14 cellular contexts compared by ENCODE assay signal in genomic region chr20:46739441-46740213, GRCh38. TPM values are rescaled to one million over a fixed set of nuclear protein-coding genes. Genes with fewer than 3 reads are reported as not detected.
A peak's percentile ranks its signal among the peaks of the same experiment; 100 is the strongest.
DNase-seq lines count a peak whose midpoint lies in the region; ATAC-seq and TF ChIP-seq lines count a peak whose summit lies in the region.
"Had no signal": no experiment of that assay in that cellular context is flagged by ENCODE, and none has a peak within 500 bp of the region (broad histone marks: within the 10 kb centered on the region; RNA-seq: fewer than 3 reads in every experiment).

No MANE protein-coding gene starts in this region.

- no peaks in the 10 kb centered on the region for H3K79me2 ChIP-seq in OCI-LY7 (ENCODE audit: insufficient read depth, low read depth, low read length)

- H3K4me3 ChIP-seq in OCI-LY7 (ENCODE audit: low read depth, low read length, poor library complexity, severe bottlenecking) (no peak overlapping the region), thyroid gland (replicated peaks in 1 of 3) (no peak overlapping the region), endodermal cell (ENCODE audit: low read length) (no peak overlapping the region)
- H3K4me3 ChIP-seq: cardiac muscle cell, ovary had no signal

- BruUV-seq in OCI-LY7 (replicated peaks; lab: Mats Ljungman, UMichigan), result no TSS peak

- CTCF ChIA-PET in OCI-LY7 (lab: Charles Lee; ENCODE audit: unreplicated experiment), result no interaction called here

- no peak for TF ChIP-seq POLR2A in thyroid gland (IDR thresholded peaks at IDR 0.05)

- H3K27me3 Mint-ChIP-seq in activated naive CD8-positive, alpha-beta T cell treated with anti-CD3 and anti-CD28 coated beads, Interleukin-2, amount 50 U/mL, for 24 hours, result peaks cover 36% of the 10 kb centered on the region
- peaks cover 43% of the 10 kb centered on the region for H3K27me3 Mint-ChIP-seq in activated naive CD8-positive, alpha-beta T cell treated with anti-CD3 and anti-CD28 coated beads for 36 hours
- peaks cover 10% of the 10 kb centered on the region for H3K27me3 Mint-ChIP-seq in endodermal cell (ENCODE audit: insufficient read depth)

- TF ChIP-seq CTCF in OCI-LY7 (conservative IDR thresholded peaks at IDR 0.05; ENCODE audit: low read length), result no peak
- TF ChIP-seq CTCF in foreskin keratinocyte (conservative IDR thresholded peaks at IDR 0.05), result no peak
- no peak for TF ChIP-seq CTCF in thyroid gland (IDR thresholded peaks at IDR 0.05)
- TF ChIP-seq CTCF in endodermal cell (conservative IDR thresholded peaks at IDR 0.05), result no peak

- H3K9me3 ChIP-seq in OCI-LY7 (ENCODE audit: low read length), result 0 out of 2 replicates have a peak, but pooled peaks cover 9% of the 10 kb centered on the region
- no peaks in the 10 kb centered on the region for H3K9me3 ChIP-seq in thyroid gland
- H3K9me3 ChIP-seq in endodermal cell (ENCODE audit: control insufficient read depth, low read length), result no peaks in the 10 kb centered on the region
- H3K9me3 ChIP-seq: ovary had no signal

- no peaks in the 10 kb centered on the region for H4K20me1 ChIP-seq in OCI-LY7 (ENCODE audit: insufficient read depth, low read length)

- H3K9me3 Mint-ChIP-seq in activated naive CD8-positive, alpha-beta T cell treated with anti-CD3 and anti-CD28 coated beads, Interleukin-2, amount 50 U/mL, for 24 hours, result no peaks in the 10 kb centered on the region
- H3K9me3 Mint-ChIP-seq in activated naive CD8-positive, alpha-beta T cell treated with anti-CD3 and anti-CD28 coated beads for 36 hours, result no peaks in the 10 kb centered on the region
- no peaks in the 10 kb centered on the region for H3K9me3 Mint-ChIP-seq in endodermal cell
- H3K9me3 Mint-ChIP-seq in stimulated activated effector memory CD8-positive, alpha-beta T cell treated with anti-CD3 and anti-CD28 coated beads, Interleukin-12 subunit alpha, Interleukin-12 subunit beta, amount 100 ng/mL, for 72 hours, result no peaks in the 10 kb centered on the region

- H3K36me3 Mint-ChIP-seq in activated naive CD8-positive, alpha-beta T cell treated with anti-CD3 and anti-CD28 coated beads, Interleukin-2, amount 50 U/mL, for 24 hours (ENCODE audit: low read depth), result no peaks in the 10 kb centered on the region
- no peaks in the 10 kb centered on the region for H3K36me3 Mint-ChIP-seq in activated naive CD8-positive, alpha-beta T cell treated with anti-CD3 and anti-CD28 coated beads for 36 hours
- H3K36me3 Mint-ChIP-seq in endodermal cell (ENCODE audit: low read depth), result no peaks in the 10 kb centered on the region
- H3K36me3 Mint-ChIP-seq in stimulated activated effector memory CD8-positive, alpha-beta T cell treated with anti-CD3 and anti-CD28 coated beads, Interleukin-12 subunit alpha, Interleukin-12 subunit beta, amount 100 ng/mL, for 72 hours, result no peaks in the 10 kb centered on the region

- peaks cover 5% of the 10 kb centered on the region for H3K27me3 ChIP-seq in foreskin keratinocyte
- no peaks in the 10 kb centered on the region for H3K27me3 ChIP-seq in thyroid gland
- H3K27me3 ChIP-seq in endodermal cell (ENCODE audit: control insufficient read depth, insufficient read depth, low read length, poor library complexity, severe bottlenecking), result no peaks in the 10 kb centered on the region
- H3K27me3 ChIP-seq: cardiac muscle cell, ovary had no signal

- no peak overlapping the region for H3K4me3 Mint-ChIP-seq in activated naive CD8-positive, alpha-beta T cell treated with anti-CD3 and anti-CD28 coated beads, Interleukin-2, amount 50 U/mL, for 24 hours
- H3K4me3 Mint-ChIP-seq in activated naive CD8-positive, alpha-beta T cell treated with anti-CD3 and anti-CD28 coated beads for 36 hours, result no peak overlapping the region
- no peak overlapping the region for H3K4me3 Mint-ChIP-seq in endodermal cell
- H3K4me3 Mint-ChIP-seq in stimulated activated effector memory CD8-positive, alpha-beta T cell treated with anti-CD3 and anti-CD28 coated beads, Interleukin-12 subunit alpha, Interleukin-12 subunit beta, amount 100 ng/mL, for 72 hours, result no peak overlapping the region

- peak overlapping the region; percentile 32 for H3K27ac Mint-ChIP-seq in activated naive CD8-positive, alpha-beta T cell treated with anti-CD3 and anti-CD28 coated beads, Interleukin-2, amount 50 U/mL, for 24 hours
- H3K27ac Mint-ChIP-seq in activated naive CD8-positive, alpha-beta T cell treated with anti-CD3 and anti-CD28 coated beads for 36 hours, result no peak overlapping the region
- no peak overlapping the region for H3K27ac Mint-ChIP-seq in endodermal cell
- H3K27ac Mint-ChIP-seq in stimulated activated effector memory CD8-positive, alpha-beta T cell treated with anti-CD3 and anti-CD28 coated beads, Interleukin-12 subunit alpha, Interleukin-12 subunit beta, amount 100 ng/mL, for 72 hours, result no peak overlapping the region

- H3K4me2 ChIP-seq in OCI-LY7 (ENCODE audit: low read length), result no peak overlapping the region

- intact Hi-C loops in OCI-LY7 (cut with micrococcal nuclease; ENCODE audit: unreplicated experiment) (no loop called here), thyroid gland (cut with DNase I) (no loop called here)

- H3K4me1 Mint-ChIP-seq in activated naive CD8-positive, alpha-beta T cell treated with anti-CD3 and anti-CD28 coated beads, Interleukin-2, amount 50 U/mL, for 24 hours, result no peaks in the 10 kb centered on the region
- peaks cover 2% of the 10 kb centered on the region for H3K4me1 Mint-ChIP-seq in activated naive CD8-positive, alpha-beta T cell treated with anti-CD3 and anti-CD28 coated beads for 36 hours
- H3K4me1 Mint-ChIP-seq in endodermal cell, result peaks cover 11% of the 10 kb centered on the region
- no peaks in the 10 kb centered on the region for H3K4me1 Mint-ChIP-seq in stimulated activated effector memory CD8-positive, alpha-beta T cell treated with anti-CD3 and anti-CD28 coated beads, Interleukin-12 subunit alpha, Interleukin-12 subunit beta, amount 100 ng/mL, for 72 hours

- WGBS in thyroid gland, 2 donors, result 56 to 60% methylated on average over 4 of the region's 4 CpGs
- 90 to 91% methylated on average over 4 of the region's 4 CpGs for WGBS in endodermal cell (ENCODE audit: insufficient coverage in 1 of 2, insufficient read length in 1 of 2), 2 experiments

- POLR2A ChIA-PET in OCI-LY7 (lab: Charles Lee), result no interaction called here

- DNase-seq in activated naive CD8-positive, alpha-beta T cell treated with anti-CD3 and anti-CD28 coated beads, Interleukin-2, amount 50 U/mL, for 24 hours, result no peak
- DNase-seq in activated naive CD8-positive, alpha-beta T cell treated with anti-CD3 and anti-CD28 coated beads for 36 hours, result no peak
- DNase-seq in OCI-LY7 (ENCODE audit: low spot score) (no peak), foreskin keratinocyte (peak; percentile 31 to 67), thyroid gland (peak; percentile 26 to 35), endodermal cell (no peak), NK-92 (lab: John Stamatoyannopoulos, UW; ENCODE audit: unreplicated experiment) (no peak)
- DNase-seq in stimulated activated effector memory CD8-positive, alpha-beta T cell treated with anti-CD3 and anti-CD28 coated beads, Interleukin-12 subunit alpha, Interleukin-12 subunit beta, amount 100 ng/mL, for 72 hours (ENCODE audit: low spot score in 2 of 2), result no peak
- DNase-seq: activated CD4-positive, CD25-positive, alpha-beta regulatory T cell; activated naive CD4-positive, alpha-beta T cell treated with Interleukin-2 at 50 U/mL for 16 hours; effector memory CD4-positive, alpha-beta T cell; NCI-H2171 treated with DMSO at 0.1 percent for 48 hours; ovary had no signal

- H3K4me1 ChIP-seq in OCI-LY7 (ENCODE audit: insufficient read depth, low read length, poor library complexity, severe bottlenecking) (no peaks in the 10 kb centered on the region), foreskin keratinocyte (no peaks in the 10 kb centered on the region), thyroid gland (peaks cover 3 to 16% of the 10 kb centered on the region in 2 donors), endodermal cell (ENCODE audit: control insufficient read depth, insufficient read depth, low read length) (no peaks in the 10 kb centered on the region)

- H3K36me3 ChIP-seq in OCI-LY7 (ENCODE audit: insufficient read depth, low read length) (no peaks in the 10 kb centered on the region), thyroid gland (no peaks in the 10 kb centered on the region), endodermal cell (ENCODE audit: control insufficient read depth, insufficient read depth, low read length) (no peaks in the 10 kb centered on the region)
- H3K36me3 ChIP-seq: cardiac muscle cell, ovary had no signal

- 0 out of 2 replicates have a peak overlapping the region, but pooled peaks have one; percentile 20 for H2AFZ ChIP-seq in OCI-LY7 (ENCODE audit: low read length)

- no peaks in the 10 kb centered on the region for H3K9me2 ChIP-seq in OCI-LY7 (ENCODE audit: insufficient read depth, low read length)

- H3K27ac ChIP-seq in OCI-LY7 (ENCODE audit: low read depth, low read length, poor library complexity, severe bottlenecking) (no peak overlapping the region), foreskin keratinocyte (no peak overlapping the region), thyroid gland (peak overlapping the region in 1 of 3 donors; percentile 12), endodermal cell (ENCODE audit: low read depth, low read length) (no peak overlapping the region)
- H3K27ac ChIP-seq: cardiac muscle cell, ovary had no signal

- H3K9ac ChIP-seq in endodermal cell (ENCODE audit: extremely low read depth, low read length, poor library complexity, severe bottlenecking), result no peak overlapping the region

- no peak for ATAC-seq in activated naive CD8-positive, alpha-beta T cell treated with anti-CD3 and anti-CD28 coated beads, Interleukin-2, amount 50 U/mL, for 24 hours
- peak; percentile 27 for ATAC-seq in foreskin keratinocyte
- no peak for ATAC-seq in stimulated activated effector memory CD8-positive, alpha-beta T cell treated with anti-CD3 and anti-CD28 coated beads, Interleukin-12 subunit alpha, Interleukin-12 subunit beta, amount 100 ng/mL, for 72 hours

RNA-seq across cellular contexts. Expression of gene SLC2A10, which starts 30.2 kb away (rescaled TPM):
- total RNA-seq in activated naive CD8-positive, alpha-beta T cell treated with anti-CD3 and anti-CD28 coated beads for 36 hours, result under 1 TPM; 0.06 to 0.08 TPM
- not detected in 2 replicates for total RNA-seq in OCI-LY7 (2014; rRNA removed; shearing (Covaris generic))
- not detected in 2 replicates for total RNA-seq in OCI-LY7 (2022)
- 0.11 and 0.37 TPM in 2 replicates for total RNA-seq in foreskin keratinocyte
- polyA plus RNA-seq in foreskin keratinocyte, result 0.11 and 0.18 TPM in 2 replicates
- total RNA-seq in thyroid gland, result 10 to 100 TPM; 33.7 to 53.0 (median 51.1) TPM
- total RNA-seq in endodermal cell, result 10 to 100 TPM; 12.4 to 19.6 TPM
- polyA plus RNA-seq in endodermal cell (2013, experiment 1 of 2), result 9.5 TPM
- polyA plus RNA-seq in endodermal cell (2013, experiment 2 of 2), result 9.9 TPM

RNA-seq across cellular contexts. Expression of gene TP53RK, which starts 50.4 kb away (rescaled TPM):
- total RNA-seq in activated naive CD8-positive, alpha-beta T cell treated with anti-CD3 and anti-CD28 coated beads for 36 hours, result 10 to 100 TPM; 13.4 to 13.6 TPM
- 25.2 and 32.9 TPM in 2 replicates for total RNA-seq in OCI-LY7 (2014; rRNA removed; shearing (Covaris generic))
- total RNA-seq in OCI-LY7 (2022) (18.6 and 19.7 TPM in 2 replicates), foreskin keratinocyte (13.9 and 14.2 TPM in 2 replicates), thyroid gland (10 to 100 TPM; 20.2 to 49.6 (median 36.1) TPM), endodermal cell (1 to 10 TPM; 9.4 to 9.9 TPM)
- 12.9 and 13.2 TPM in 2 replicates for polyA plus RNA-seq in foreskin keratinocyte
- polyA plus RNA-seq in endodermal cell (2013, experiment 1 of 2), result 18.7 TPM
- polyA plus RNA-seq in endodermal cell (2013, experiment 2 of 2), result 15.2 TPM

Comparison
In these comparisons a context has a peak if more than half of its experiments do, and no peak if none do; other contexts are left out.
1. DNase-seq: peak in foreskin keratinocyte (2 of 2) and thyroid gland (2 of 2); none in activated naive CD8-positive, alpha-beta T cell treated with anti-CD3 and anti-CD28 coated beads, Interleukin-2, amount 50 U/mL, for 24 hours (single experiment), activated naive CD8-positive, alpha-beta T cell treated with anti-CD3 and anti-CD28 coated beads for 36 hours (single experiment), OCI-LY7 (single experiment), endodermal cell (single experiment), NK-92 (single experiment) and stimulated activated effector memory CD8-positive, alpha-beta T cell treated with anti-CD3 and anti-CD28 coated beads, Interleukin-12 subunit alpha, Interleukin-12 subunit beta, amount 100 ng/mL, for 72 hours (0 of 2).